ENCODE assay signal across 10 cellular contexts in genomic region chr3:45223889-45224730, GRCh38. TPM values are rescaled to one million over a fixed set of nuclear protein-coding genes. Genes with fewer than 3 reads are reported as not detected.
DNase-seq lines count a peak whose midpoint lies in the region; ATAC-seq and TF ChIP-seq lines count a peak whose summit lies in the region.
"Had no signal": no experiment of that assay in that cellular context is flagged by ENCODE, and none has a peak within 500 bp of the region (broad histone marks: within the 10 kb centered on the region; RNA-seq: fewer than 3 reads in every experiment).

No MANE protein-coding gene starts in this region.

- H3K27me3 ChIP-seq in CD8-positive, alpha-beta memory T cell (ENCODE audit: insufficient read depth, low read length, poor library complexity, severe bottlenecking), result peaks cover 27% of the 10 kb centered on the region
- no peaks in the 10 kb centered on the region for H3K27me3 ChIP-seq in PC-3 (ENCODE audit: low read length)
- H3K27me3 ChIP-seq: tibial nerve had no signal

- peaks cover 40% of the 10 kb centered on the region for H3K79me2 ChIP-seq in PC-3 (ENCODE audit: low read length)

- no peaks in the 10 kb centered on the region for H3K9me3 ChIP-seq in CD8-positive, alpha-beta memory T cell (ENCODE audit: low read length)
- no peaks in the 10 kb centered on the region for H3K9me3 ChIP-seq in PC-3 (ENCODE audit: low read length)
- H3K9me3 ChIP-seq: mucosa of descending colon, tibial nerve had no signal

- H3K36me3 ChIP-seq in CD8-positive, alpha-beta memory T cell (ENCODE audit: insufficient read depth, low read length), result no peaks in the 10 kb centered on the region
- H3K36me3 ChIP-seq in PC-3 (ENCODE audit: low read depth, low read length), result no peaks in the 10 kb centered on the region
- H3K36me3 ChIP-seq: tibial nerve had no signal

- H3K4me3 Mint-ChIP-seq in CD8-positive, alpha-beta memory T cell, result peak overlapping the region; percentile 57 to 91 (median 67)
- peak overlapping the region; percentile 80 for H3K4me3 Mint-ChIP-seq in central memory CD8-positive, alpha-beta T cell
- peak overlapping the region; percentile 93 to 96 (median 95) for H3K4me3 Mint-ChIP-seq in nephron

- H3K9ac ChIP-seq in PC-3 (ENCODE audit: low read length), result peak overlapping the region; percentile 88

- H3K9me3 Mint-ChIP-seq in CD8-positive, alpha-beta memory T cell, result no peaks in the 10 kb centered on the region
- no peaks in the 10 kb centered on the region for H3K9me3 Mint-ChIP-seq in central memory CD8-positive, alpha-beta T cell
- H3K9me3 Mint-ChIP-seq in nephron, result no peaks in the 10 kb centered on the region

- POLR2A ChIA-PET in CD8-positive, alpha-beta memory T cell (lab: Charles Lee), result interaction anchor here (1.5 kb wide), 1 partner anchor 14 kb away, joined by 3 read pairs; no protein-coding TSS in a partner anchor
- POLR2A ChIA-PET in PC-3 (lab: Charles Lee; ENCODE audit: unreplicated experiment), result interaction anchor here (0.5 to 1.6 kb wide), 3 partner anchors 78 to 436 kb away, joined by 3 to 7 read pairs (median 3); partner anchors contain the start of gene CDCP1

- no peak for DNase-seq in CD8-positive, alpha-beta memory T cell
- peak; percentile 87 for DNase-seq in PC-3
- no peak for DNase-seq in central memory CD8-positive, alpha-beta T cell (ENCODE audit: low spot score in 2 of 2)
- no peak for DNase-seq in NCI-H128 (lab: John Stamatoyannopoulos, UW; ENCODE audit: unreplicated experiment)
- DNase-seq in foreskin melanocyte, result no peak

- no peaks in the 10 kb centered on the region for H3K9me2 ChIP-seq in PC-3 (replicated peaks; ENCODE audit: low read length)

- H3K4me3 ChIP-seq in CD8-positive, alpha-beta memory T cell (ENCODE audit: low read length), result no peak overlapping the region
- peak overlapping the region; percentile 76 for H3K4me3 ChIP-seq in PC-3 (ENCODE audit: low read length)

- H3K27ac Mint-ChIP-seq in CD8-positive, alpha-beta memory T cell, result peak overlapping the region in 1 of 8 donors; percentile 64
- no peak overlapping the region for H3K27ac Mint-ChIP-seq in central memory CD8-positive, alpha-beta T cell (ENCODE audit: low read depth)
- peak overlapping the region in 2 of 3 experiments; percentile 42 to 66 for H3K27ac Mint-ChIP-seq in nephron

- peak overlapping the region; percentile 18; the same call in 1 of the 2 replicates for H2AFZ ChIP-seq in PC-3 (ENCODE audit: low read length)

- peaks cover 11 to 18% (median 15%) of the 10 kb centered on the region in 3 donors for H3K4me1 Mint-ChIP-seq in CD8-positive, alpha-beta memory T cell
- peaks cover 12% of the 10 kb centered on the region for H3K4me1 Mint-ChIP-seq in central memory CD8-positive, alpha-beta T cell
- peaks cover 30% of the 10 kb centered on the region for H3K4me1 Mint-ChIP-seq in nephron

- no peaks in the 10 kb centered on the region for H3F3A ChIP-seq in PC-3 (ENCODE audit: low read length, unreplicated experiment)

- H3K27me3 Mint-ChIP-seq in CD8-positive, alpha-beta memory T cell, result peaks cover 65 to 77% of the 10 kb centered on the region in 2 donors
- peaks cover 89% of the 10 kb centered on the region for H3K27me3 Mint-ChIP-seq in central memory CD8-positive, alpha-beta T cell
- H3K27me3 Mint-ChIP-seq in nephron (ENCODE audit: low read depth), result peaks cover 76% of the 10 kb centered on the region

- intact Hi-C loops in PC-3 (cut with micrococcal nuclease), result loop anchor here (1.0 to 5.0 kb wide), 5 partner anchors 101 to 373 kb away; no protein-coding TSS in a partner anchor

- TF ChIP-seq CTCF in PC-3 (conservative IDR thresholded peaks at IDR 0.05; ENCODE audit: low read depth, low read length), result no peak
- no peak for TF ChIP-seq CTCF in nephron (IDR thresholded peaks at IDR 0.05; ENCODE audit: unreplicated experiment in 3 of 3)

- peaks cover 6% of the 10 kb centered on the region; the same call in 1 of the 2 replicates for H4K20me1 ChIP-seq in PC-3 (ENCODE audit: low read length)

- TSS peak; percentile 75 for BruUV-seq in PC-3 (replicated peaks; lab: Mats Ljungman, UMichigan)

- peaks cover 15% of the 10 kb centered on the region for H3K4me1 ChIP-seq in CD8-positive, alpha-beta memory T cell (ENCODE audit: insufficient read depth, low read length)
- H3K4me1 ChIP-seq in PC-3 (ENCODE audit: insufficient read depth, low read length), result peaks cover 21% of the 10 kb centered on the region

- peak overlapping the region; percentile 85 for H3K4me2 ChIP-seq in PC-3 (ENCODE audit: low read length)

- ATAC-seq in PC-3, result peak; percentile 17
- ATAC-seq in central memory CD8-positive, alpha-beta T cell (replicated peaks; ENCODE audit: extremely low read depth, poor library complexity, severe bottlenecking), result no peak
- ATAC-seq in HG03460 (IDR thresholded peaks at IDR 0.05; ENCODE audit: unreplicated experiment), result no peak
- ATAC-seq in HG03108 (IDR thresholded peaks at IDR 0.05; ENCODE audit: unreplicated experiment), result no peak

- CTCF ChIA-PET in CD8-positive, alpha-beta memory T cell (lab: Charles Lee), result interaction anchor here (0.9 to 1.9 kb wide), 3 partner anchors 14 to 230 kb away, joined by 3 to 4 read pairs (median 3); no protein-coding TSS in a partner anchor
- CTCF ChIA-PET in PC-3 (lab: Charles Lee), result interaction anchor here (0.5 to 2.7 kb wide), 6 partner anchors 13 to 184 kb away, joined by 3 to 12 read pairs (median 4); no protein-coding TSS in a partner anchor

- no peak overlapping the region for H3K27ac ChIP-seq in CD8-positive, alpha-beta memory T cell (ENCODE audit: low read depth, low read length)
- H3K27ac ChIP-seq in PC-3 (ENCODE audit: low read length), result peak overlapping the region; percentile 64

- peaks cover 0 to 2% (median 0%) of the 10 kb centered on the region in 3 donors for H3K36me3 Mint-ChIP-seq in CD8-positive, alpha-beta memory T cell
- peaks cover 3% of the 10 kb centered on the region for H3K36me3 Mint-ChIP-seq in central memory CD8-positive, alpha-beta T cell (ENCODE audit: insufficient read depth)
- H3K36me3 Mint-ChIP-seq in nephron (ENCODE audit: low read depth), result no peaks in the 10 kb centered on the region

RNA-seq across cellular contexts. Expression of gene TMEM158, which starts 2.0 kb away (rescaled TPM):
- total RNA-seq in CD8-positive, alpha-beta memory T cell, result under 1 TPM; 0.11 to 0.13 TPM
- not detected for polyA plus RNA-seq in CD8-positive, alpha-beta memory T cell
- total RNA-seq in PC-3 (2014; rRNA removed), result 80.6 and 82.9 TPM in 2 replicates

Comparison
In these comparisons a context has a peak if more than half of its experiments do, and no peak if none do; other contexts are left out.
1. RNA of gene TMEM158, which starts 2.0 kb away (total RNA-seq): 80.6 to 82.9 TPM in PC-3; 0.11 to 0.13 TPM in CD8-positive, alpha-beta memory T cell; every median in the first group is over 10 times any median in the second.
2. Peak in every context shown above with its lines, with median percentiles within 50 percentile points of each other: H3K4me3 Mint-ChIP-seq.